In the genomic region with DNA sequence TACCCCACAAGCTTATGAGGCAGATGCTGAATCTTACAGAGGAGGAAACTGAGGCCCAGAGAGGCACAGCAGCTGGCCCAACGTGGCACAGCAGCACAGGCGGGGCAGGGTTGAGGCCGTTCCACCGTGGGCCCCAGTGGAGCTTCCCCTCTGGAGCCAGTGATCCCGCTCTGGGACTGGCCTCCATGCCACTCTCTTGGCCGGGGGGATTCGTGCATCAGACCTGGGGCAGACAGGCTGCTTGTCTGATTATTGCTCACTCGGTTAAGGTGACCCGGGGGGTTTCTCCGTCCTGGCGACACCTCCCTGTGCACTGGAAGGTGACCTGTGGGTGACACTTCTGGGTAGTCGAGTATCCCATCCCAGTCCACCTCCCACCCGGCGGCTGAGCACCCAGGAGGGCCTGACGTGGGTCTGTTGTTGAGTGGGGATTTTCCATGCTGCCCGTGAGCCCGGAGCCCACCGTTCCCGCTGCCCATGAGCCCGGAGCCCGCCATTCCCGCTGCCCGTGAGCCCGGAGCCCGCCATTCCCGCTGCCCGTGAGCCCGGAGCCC, we compare ENCODE assay signal across 1 cellular context.
TF ChIP-seq lines count a peak whose summit lies in the region.

No MANE protein-coding gene starts in this region.

TF ChIP-seq in H1, 55 proteins besides CTCF, POLR2A, EP300 and RAD21:
- no peak for TF ChIP-seq BACH1 (IDR thresholded peaks at IDR 0.05; ENCODE audit: low read length)
- TF ChIP-seq HDAC2 (IDR thresholded peaks at IDR 0.05; ENCODE audit: borderline replicate concordance in 1 of 2, low read depth in 2 of 2, low read length in 2 of 2) = no peak
- no peak for TF ChIP-seq SP2 (IDR thresholded peaks at IDR 0.05; ENCODE audit: low read length)
- no peak for TF ChIP-seq ATF2 (IDR thresholded peaks at IDR 0.05; ENCODE audit: low read length)
- TF ChIP-seq BRCA1 (IDR thresholded peaks at IDR 0.05; ENCODE audit: low read depth, low read length) = no peak
- TF ChIP-seq GABPA (IDR thresholded peaks at IDR 0.05; ENCODE audit: borderline replicate concordance, insufficient read depth, low read length) = no peak
- no peak for TF ChIP-seq POU5F1 (IDR thresholded peaks at IDR 0.05; ENCODE audit: low read depth, low read length)
